In genomic region chr22:49091917-49092545, GRCh38 we compare ENCODE assay signal across 18 cellular contexts.
DNase-seq lines count a peak whose midpoint lies in the region; ATAC-seq, FAIRE-seq and TF ChIP-seq lines count a peak whose summit lies in the region.
"Had no signal": no experiment of that assay in that cellular context is flagged by ENCODE, and none has a peak within 500 bp of the region (broad histone marks: within the 10 kb centered on the region; RNA-seq: fewer than 3 reads in every experiment).

No MANE protein-coding gene starts in this region.

- no peak overlapping the region for H2AK5ac ChIP-seq in H1 (ENCODE audit: low read depth, low read length)

- no peak overlapping the region for H3K23ac ChIP-seq in H1 (ENCODE audit: insufficient read length)

- TF ChIP-seq CTCF in H1 (IDR thresholded peaks at IDR 0.05; ENCODE audit: control extremely low read depth in 1 of 3, insufficient read depth in 1 of 3, low read depth in 1 of 3, low read length in 3 of 3), result no peak
- no peak for TF ChIP-seq CTCF in spleen (IDR thresholded peaks at IDR 0.05 in 8 of 11, conservative IDR thresholded peaks at IDR 0.05 in 3 of 11)
- TF ChIP-seq CTCF in suprapubic skin (IDR thresholded peaks at IDR 0.05), result no peak

- H3K36me3 ChIP-seq in H1 (ENCODE audit: control insufficient read depth in 2 of 4, insufficient read depth in 4 of 4, low read length in 3 of 4) (no peaks in the 10 kb centered on the region; a peak in 1 of 8 replicates), spleen (no peaks in the 10 kb centered on the region), suprapubic skin (no peaks in the 10 kb centered on the region)

- no peak overlapping the region for H4K5ac ChIP-seq in H1 (ENCODE audit: insufficient read length, low read depth, low read length)

- H4K8ac ChIP-seq in H1 (ENCODE audit: extremely low read depth, insufficient read depth, low read length), result peak overlapping the region; percentile 71; the same call in 1 of the 2 replicates

- no peak for TF ChIP-seq RAD21 in H1 (IDR thresholded peaks at IDR 0.05 in 1 of 2, conservative IDR thresholded peaks at IDR 0.05 in 1 of 2; ENCODE audit: low read depth in 2 of 2, low read length in 2 of 2)

- no peak overlapping the region for H4K91ac ChIP-seq in H1 (replicated peaks; ENCODE audit: insufficient read length, low read length)

- FAIRE-seq in H1 (lab: Jason Lieb, UNC), result no peak
- FAIRE-seq: GM12878, GM18507 had no signal

- H3K23me2 ChIP-seq in H1 (ENCODE audit: low read depth, low read length), result peaks cover 3% of the 10 kb centered on the region; the same call in 1 of the 2 replicates

- 0 out of 2 replicates have a peak overlapping the region, but pooled peaks have one; percentile 27 for H2BK12ac ChIP-seq in H1 (ENCODE audit: low read depth, low read length)

- H3K27me3 ChIP-seq in H1 (replicated peaks in 1 of 4; ENCODE audit: control insufficient read depth in 3 of 4, extremely low read depth in 1 of 4, insufficient read depth in 3 of 4, low read length in 3 of 4) (no peaks in the 10 kb centered on the region), spleen (replicated peaks in 1 of 7) (peaks cover 0 to 57% (median 0%) of the 10 kb centered on the region in 7 donors), suprapubic skin (peaks cover 29% of the 10 kb centered on the region)

- no peak for ATAC-seq in activated CD8-positive, alpha-beta memory T cell treated with anti-CD3 and anti-CD28 coated beads, Interleukin-2, amount 10 ng/mL, durations not matched to agents 7 days and 5 days
- ATAC-seq: GM12878, T-cell had no signal

- H3K27ac ChIP-seq in H1 (ENCODE audit: low read depth, low read length) (no peak overlapping the region), spleen (no peak overlapping the region), suprapubic skin (no peak overlapping the region)
- H3K27ac ChIP-seq: HL-60 had no signal

- no peak overlapping the region for H3K4ac ChIP-seq in H1 (replicated peaks; ENCODE audit: insufficient read length, low read depth, low read length)

- H3K4me3 ChIP-seq in H1 (ENCODE audit: extremely low read depth in 1 of 4, insufficient read depth in 2 of 4, low read depth in 3 of 4, low read length in 4 of 4) (no peak overlapping the region), spleen (no peak overlapping the region), suprapubic skin (no peak overlapping the region)
- H3K4me3 ChIP-seq: GM12878 had no signal

- H2AFZ ChIP-seq in H1 (ENCODE audit: low read length), result no peak overlapping the region

- H3K56ac ChIP-seq in H1 (replicated peaks; ENCODE audit: insufficient read length, low read depth, low read length), result no peak overlapping the region

- CTCF ChIA-PET in H1 (lab: Charles Lee; ENCODE audit: partially characterized antibody), result interaction anchor here (1.4 kb wide), 1 partner anchor 78 kb away, joined by 5 read pairs; no protein-coding TSS in a partner anchor
- CTCF ChIA-PET in activated CD8-positive, alpha-beta memory T cell treated with anti-CD3 and anti-CD28 coated beads, Interleukin-2, amount 10 ng/mL, durations not matched to agents 7 days and 5 days (lab: Charles Lee), result no interaction called here

- no peak overlapping the region for H2BK120ac ChIP-seq in H1 (replicated peaks; ENCODE audit: low read depth, low read length)

- no peaks in the 10 kb centered on the region for H3K27me3 Mint-ChIP-seq in activated CD8-positive, alpha-beta memory T cell treated with anti-CD3 and anti-CD28 coated beads, Interleukin-2, amount 10 ng/mL, durations not matched to agents 7 days and 5 days

- H3K4me1 Mint-ChIP-seq in activated CD8-positive, alpha-beta memory T cell treated with anti-CD3 and anti-CD28 coated beads, Interleukin-2, amount 10 ng/mL, durations not matched to agents 7 days and 5 days, result no peaks in the 10 kb centered on the region
- H3K4me1 Mint-ChIP-seq: T-cell had no signal

- H3K4me1 ChIP-seq in H1 (replicated peaks in 1 of 4; ENCODE audit: control insufficient read depth in 3 of 4, insufficient read depth in 4 of 4, low read length in 3 of 4) (no peaks in the 10 kb centered on the region), spleen (no peaks in the 10 kb centered on the region), suprapubic skin (peaks cover 17% of the 10 kb centered on the region)

- H3K36me3 Mint-ChIP-seq in activated CD8-positive, alpha-beta memory T cell treated with anti-CD3 and anti-CD28 coated beads, Interleukin-2, amount 10 ng/mL, durations not matched to agents 7 days and 5 days, result no peaks in the 10 kb centered on the region
- H3K36me3 Mint-ChIP-seq: CD14-positive monocyte, T-cell had no signal

- no peaks in the 10 kb centered on the region for H3K9me3 Mint-ChIP-seq in activated CD8-positive, alpha-beta memory T cell treated with anti-CD3 and anti-CD28 coated beads, Interleukin-2, amount 10 ng/mL, durations not matched to agents 7 days and 5 days (ENCODE audit: low read depth)
- H3K9me3 Mint-ChIP-seq: T-cell had no signal

- H2BK20ac ChIP-seq in H1 (ENCODE audit: low read length), result no peak overlapping the region

- H3K4me2 ChIP-seq in H1 (ENCODE audit: insufficient read depth in 1 of 2, low read depth in 2 of 2, low read length in 2 of 2), result no peak overlapping the region

- WGBS in H1 (ENCODE audit: extremely low coverage in 1 of 2, insufficient coverage in 1 of 2, insufficient read length in 1 of 2, insufficient replicate concordance in 2 of 2, low coverage in 1 of 2, low lambda C conversion rate in 2 of 2, missing lambda C conversion rate in 1 of 2), 2 experiments, result 96% methylated on average over 9 of the region's 13 CpGs; no CpG with 5 or more reads in 1 of the 2 experiments
- 57 to 70% (median 64%) methylated on average over 12 to 13 of the region's 13 CpGs for WGBS in spleen, 5 donors
- 53% methylated on average over 9 of the region's 13 CpGs for WGBS in suprapubic skin

- H3K27ac Mint-ChIP-seq in activated CD8-positive, alpha-beta memory T cell treated with anti-CD3 and anti-CD28 coated beads, Interleukin-2, amount 10 ng/mL, durations not matched to agents 7 days and 5 days, result no peak overlapping the region
- H3K27ac Mint-ChIP-seq: CD14-positive monocyte, T-cell had no signal

- no peaks in the 10 kb centered on the region for H3K79me1 ChIP-seq in H1 (ENCODE audit: low read depth, low read length)

- TF ChIP-seq EP300 in H1 (IDR thresholded peaks at IDR 0.05; ENCODE audit: borderline replicate concordance in 1 of 2, low read depth in 2 of 2, low read length in 2 of 2), result no peak
- TF ChIP-seq EP300 in suprapubic skin (IDR thresholded peaks at IDR 0.05), result no peak

- H4K20me1 ChIP-seq in H1 (replicated peaks in 1 of 2; ENCODE audit: control insufficient read depth in 1 of 2, insufficient read depth in 2 of 2, low read length in 2 of 2), result peaks cover 0 to 5% of the 10 kb centered on the region in 2 experiments

- intact Hi-C loops in spleen (cut with DNase I; ENCODE audit: low total_unique reads), result no loop called here

- no peak overlapping the region for H3K9ac ChIP-seq in H1 (replicated peaks in 1 of 4; ENCODE audit: extremely low read depth in 1 of 4, low read depth in 3 of 4, low read length in 3 of 4)

- H3K9me3 ChIP-seq in H1 (ENCODE audit: insufficient read depth in 2 of 2, low read depth in 1 of 2, low read length in 1 of 2), result no peaks in the 10 kb centered on the region
- no peaks in the 10 kb centered on the region for H3K9me3 ChIP-seq in spleen
- no peaks in the 10 kb centered on the region for H3K9me3 ChIP-seq in suprapubic skin

- no peak overlapping the region for H2BK5ac ChIP-seq in H1 (ENCODE audit: low read depth, low read length)

- no peak overlapping the region for H2BK15ac ChIP-seq in H1 (ENCODE audit: low read length)

- no peaks in the 10 kb centered on the region for H3K79me2 ChIP-seq in H1 (ENCODE audit: control insufficient read depth in 1 of 2, insufficient read depth in 2 of 2, low read length in 2 of 2)

- no peak for TF ChIP-seq POLR2A in H1 (IDR thresholded peaks at IDR 0.05; ENCODE audit: control extremely low read depth in 1 of 2, low read depth in 2 of 2, low read length in 2 of 2)
- TF ChIP-seq POLR2A in spleen (IDR thresholded peaks at IDR 0.05), result no peak
- TF ChIP-seq POLR2A in suprapubic skin (IDR thresholded peaks at IDR 0.05), result no peak

- DNase-seq in NCI-H146 (lab: John Stamatoyannopoulos, UW) (peak; percentile 52), NCI-H146 treated with DMSO at 0.1 percent for 48 hours (lab: John Stamatoyannopoulos, UW; ENCODE audit: unreplicated experiment) (no peak), NCI-H510A treated with DMSO at 0.1 percent for 48 hours (lab: John Stamatoyannopoulos, UW) (peak; percentile 56), H1 (ENCODE audit: low read depth in 1 of 2, low spot score in 2 of 2) (no peak), spleen (peak; percentile 38), suprapubic skin (ENCODE audit: low spot score in 2 of 2) (no peak), hippocampal formation (lab: John Stamatoyannopoulos, UW) (no peak)
- DNase-seq in activated CD8-positive, alpha-beta memory T cell treated with anti-CD3 and anti-CD28 coated beads, Interleukin-2, amount 10 ng/mL, durations not matched to agents 7 days and 5 days, result no peak
- DNase-seq: 8988T, NCI-H1105, NCI-H1930, NCI-H446, NCI-H774, T-cell had no signal

- H3K4me3 Mint-ChIP-seq in activated CD8-positive, alpha-beta memory T cell treated with anti-CD3 and anti-CD28 coated beads, Interleukin-2, amount 10 ng/mL, durations not matched to agents 7 days and 5 days, result no peak overlapping the region
- H3K4me3 Mint-ChIP-seq: CD14-positive monocyte, T-cell had no signal

- POLR2A ChIA-PET in H1 (lab: Charles Lee; ENCODE audit: partially characterized antibody), result no interaction called here

- no peak overlapping the region for H3K14ac ChIP-seq in H1 (ENCODE audit: insufficient read length)

- H3K18ac ChIP-seq in H1 (ENCODE audit: extremely low read depth, low read length), result no peak overlapping the region

TF ChIP-seq in H1, 55 proteins besides CTCF, POLR2A, EP300 and RAD21:
- TF ChIP-seq TAF7 (optimal IDR thresholded peaks at IDR 0.05; ENCODE audit: borderline replicate concordance, low read depth, low read length) (no peak), POU5F1 (IDR thresholded peaks at IDR 0.05; ENCODE audit: low read depth, low read length) (no peak), YY1 (IDR thresholded peaks at IDR 0.05; ENCODE audit: low read depth, low read length) (no peak), SP4 (IDR thresholded peaks at IDR 0.05; ENCODE audit: low read length) (no peak), TAF1 (IDR thresholded peaks at IDR 0.05; ENCODE audit: low read depth, low read length) (no peak), SIX5 (IDR thresholded peaks at IDR 0.05; ENCODE audit: low read depth, low read length) (no peak), MAFK (IDR thresholded peaks at IDR 0.05; ENCODE audit: low read depth, low read length) (no peak), CREB1 (IDR thresholded peaks at IDR 0.05) (no peak), NRF1 (IDR thresholded peaks at IDR 0.05; ENCODE audit: low read depth, low read length) (no peak), RBBP5 (IDR thresholded peaks at IDR 0.05; ENCODE audit: borderline replicate concordance, low read depth, low read length) (no peak), SP2 (IDR thresholded peaks at IDR 0.05; ENCODE audit: low read length) (no peak), FOSL1 (IDR thresholded peaks at IDR 0.05; ENCODE audit: insufficient read depth, low read depth, low read length) (no peak), PHF8 (conservative IDR thresholded peaks at IDR 0.05; ENCODE audit: low read depth, low read length) (no peak)

Comparison
In these comparisons a context has a peak if more than half of its experiments do, and no peak if none do; other contexts are left out.
1. DNase-seq: peak in NCI-H146 (single experiment), NCI-H510A treated with DMSO at 0.1 percent for 48 hours (single experiment) and spleen (single experiment); none in NCI-H146 treated with DMSO at 0.1 percent for 48 hours (single experiment), H1 (0 of 2), suprapubic skin (0 of 2), activated CD8-positive, alpha-beta memory T cell treated with anti-CD3 and anti-CD28 coated beads, Interleukin-2, amount 10 ng/mL, durations not matched to agents 7 days and 5 days (single experiment) and hippocampal formation (0 of 2).